In genomic region chr3:51718547-51719412, GRCh38 we compare ENCODE assay signal across 8 cellular contexts. TPM values are rescaled to one million over a fixed set of nuclear protein-coding genes. Genes with fewer than 3 reads are reported as not detected.
DNase-seq lines count a peak whose midpoint lies in the region; ATAC-seq and TF ChIP-seq lines count a peak whose summit lies in the region.

No MANE protein-coding gene starts in this region.

- peak; percentile 87 for TF ChIP-seq CTCF in activated CD8-positive, alpha-beta T cell treated with anti-CD3 and anti-CD28 coated beads for 36 hours (IDR thresholded peaks at IDR 0.05)
- peak; percentile 72 for TF ChIP-seq CTCF in neural crest cell (conservative IDR thresholded peaks at IDR 0.05)

- no peaks in the 10 kb centered on the region for H3K36me3 Mint-ChIP-seq in activated CD8-positive, alpha-beta T cell treated with anti-CD3 and anti-CD28 coated beads for 36 hours (ENCODE audit: low read depth)
- H3K36me3 Mint-ChIP-seq in neural crest cell (ENCODE audit: low read depth), result no peaks in the 10 kb centered on the region

- no peak overlapping the region for H3K27ac Mint-ChIP-seq in activated CD8-positive, alpha-beta T cell treated with anti-CD3 and anti-CD28 coated beads for 36 hours
- no peak overlapping the region for H3K27ac Mint-ChIP-seq in neural crest cell (ENCODE audit: unreplicated experiment)

- peaks cover 2% of the 10 kb centered on the region for H3K9me3 Mint-ChIP-seq in activated CD8-positive, alpha-beta T cell treated with anti-CD3 and anti-CD28 coated beads for 36 hours
- no peaks in the 10 kb centered on the region for H3K9me3 Mint-ChIP-seq in neural crest cell

- POLR2A ChIA-PET in activated CD8-positive, alpha-beta T cell treated with anti-CD3 and anti-CD28 coated beads for 36 hours (lab: Charles Lee), result interaction anchor here (0.9 to 1.5 kb wide), 3 partner anchors 8 to 83 kb away, joined by 3 to 5 read pairs (median 4); no protein-coding TSS in a partner anchor

- H3K4me1 Mint-ChIP-seq in activated CD8-positive, alpha-beta T cell treated with anti-CD3 and anti-CD28 coated beads for 36 hours (ENCODE audit: low read depth), result peaks cover 35% of the 10 kb centered on the region
- peaks cover 10% of the 10 kb centered on the region for H3K4me1 Mint-ChIP-seq in neural crest cell

- no peaks in the 10 kb centered on the region for H3K27me3 Mint-ChIP-seq in activated CD8-positive, alpha-beta T cell treated with anti-CD3 and anti-CD28 coated beads for 36 hours
- H3K27me3 Mint-ChIP-seq in neural crest cell (ENCODE audit: low read depth), result no peaks in the 10 kb centered on the region

- CTCF ChIA-PET in activated CD8-positive, alpha-beta T cell treated with anti-CD3 and anti-CD28 coated beads for 36 hours (lab: Charles Lee), result interaction anchor here (0.6 to 6.7 kb wide), 36 partner anchors 8 to 1553 kb away, joined by 3 to 84 read pairs (median 5); partner anchors contain the start of gene DCAF1

- H3K4me3 Mint-ChIP-seq in activated CD8-positive, alpha-beta T cell treated with anti-CD3 and anti-CD28 coated beads for 36 hours, result no peak overlapping the region
- H3K4me3 Mint-ChIP-seq in neural crest cell, result no peak overlapping the region

- intact Hi-C loops in activated CD8-positive, alpha-beta T cell treated with anti-CD3 and anti-CD28 coated beads for 36 hours (cut with micrococcal nuclease), result no loop called here
- intact Hi-C loops in posterior vena cava (cut with DNase I), result no loop called here

- DNase-seq in ELR (ENCODE audit: low read depth), result peak; percentile 71
- peak; percentile 58 for DNase-seq in NCI-H460 (ENCODE audit: extremely low read depth, low read depth)
- DNase-seq in activated CD8-positive, alpha-beta T cell treated with anti-CD3 and anti-CD28 coated beads for 36 hours, result peak; percentile 90
- DNase-seq in fibroblast of peridontal ligament (ENCODE audit: extremely low read depth), result peak; percentile 27
- DNase-seq in neural crest cell (ENCODE audit: low read depth, low spot score), result peak; percentile 75
- no peak for DNase-seq in posterior vena cava (ENCODE audit: low spot score)

- ATAC-seq in HG02798 (IDR thresholded peaks at IDR 0.05; ENCODE audit: poor library complexity, unreplicated experiment) (peak; percentile 72), GM18873 (IDR thresholded peaks at IDR 0.05; ENCODE audit: low FRiP score, unreplicated experiment) (no peak)
- ATAC-seq in activated CD8-positive, alpha-beta T cell treated with anti-CD3 and anti-CD28 coated beads for 36 hours, result peak; percentile 95

RNA-seq across cellular contexts. Expression of gene GRM2, which starts 11.9 kb away (rescaled TPM):
- 0.06 and 0.15 TPM in 2 replicates for total RNA-seq in NCI-H460 (2014; rRNA removed; shearing (Covaris generic))
- not detected in 2 replicates for polyA plus RNA-seq in NCI-H460 (2014; cell fraction: nucleus; rRNA removed)
- total RNA-seq in activated CD8-positive, alpha-beta T cell treated with anti-CD3 and anti-CD28 coated beads for 36 hours, result under 1 TPM; 0.20 to 0.22 TPM
- total RNA-seq in neural crest cell (6.6 and 8.3 TPM in 2 replicates), posterior vena cava (under 1 TPM; 0.14 to 0.24 TPM)

RNA-seq across cellular contexts. Expression of gene TEX264, which starts 47.7 kb away (rescaled TPM):
- total RNA-seq in NCI-H460 (2014; rRNA removed; shearing (Covaris generic)), result 24.7 and 33.1 TPM in 2 replicates
- 29.5 and 43.0 TPM in 2 replicates for polyA plus RNA-seq in NCI-H460 (2014; cell fraction: nucleus; rRNA removed)
- total RNA-seq in activated CD8-positive, alpha-beta T cell treated with anti-CD3 and anti-CD28 coated beads for 36 hours, result 10 to 100 TPM; 24.9 to 26.0 TPM
- total RNA-seq in neural crest cell (20.8 and 23.2 TPM in 2 replicates), posterior vena cava (10 to 100 TPM; 17.8 to 24.8 TPM)
